ENCODE assay signal across 10 cellular contexts in genomic region chr11:102882389-102883024, GRCh38. TPM values are rescaled to one million over a fixed set of nuclear protein-coding genes. Genes with fewer than 3 reads are reported as not detected.
DNase-seq lines count a peak whose midpoint lies in the region; ATAC-seq and TF ChIP-seq lines count a peak whose summit lies in the region.
"Had no signal": no experiment of that assay in that cellular context is flagged by ENCODE, and none has a peak within 500 bp of the region (broad histone marks: within the 10 kb centered on the region; RNA-seq: fewer than 3 reads in every experiment).

No MANE protein-coding gene starts in this region.

- DNase-seq in HCEC 1CT (peak; percentile 25), NB4 (ENCODE audit: low read depth) (peak; percentile 58), osteoblast (ENCODE audit: insufficient read length, low spot score, missing footprints) (peak; percentile 69), omental fat pad (ENCODE audit: low spot score) (no peak), left ventricle myocardium superior (no peak), HuH-7 (ENCODE audit: low spot score) (no peak), islet precursor cell (no peak)
- DNase-seq: SJCRH30 had no signal

- TF ChIP-seq CTCF in NB4 (IDR thresholded peaks at IDR 0.05; ENCODE audit: low read depth, low read length) (no peak), osteoblast (IDR thresholded peaks at IDR 0.05; ENCODE audit: extremely low read depth, low read depth, low read length) (no peak), omental fat pad (IDR thresholded peaks at IDR 0.05) (no peak)

- no peaks in the 10 kb centered on the region for H3K27me3 ChIP-seq in osteoblast (ENCODE audit: insufficient read depth, low read length)
- H3K27me3 ChIP-seq: SJCRH30 had no signal

- no peaks in the 10 kb centered on the region for H4K20me1 ChIP-seq in osteoblast (ENCODE audit: insufficient read depth, low read length)

- peak overlapping the region; percentile 84 for H3K27ac ChIP-seq in osteoblast (ENCODE audit: low read depth, low read length)
- H3K27ac ChIP-seq: SJCRH30 had no signal

- H3K36me3 ChIP-seq in osteoblast (ENCODE audit: insufficient read depth, low read length), result no peaks in the 10 kb centered on the region
- H3K36me3 ChIP-seq: SJCRH30 had no signal

- peak; percentile 89 for ATAC-seq in GM18508 (IDR thresholded peaks at IDR 0.05; ENCODE audit: insufficient read depth, unreplicated experiment)
- no peak for ATAC-seq in omental fat pad (ENCODE audit: low FRiP score)
- no peak for ATAC-seq in left ventricle myocardium superior

- intact Hi-C loops in left ventricle myocardium superior (cut with micrococcal nuclease), result no loop called here

- H3K4me3 ChIP-seq in NB4 (ENCODE audit: low read depth, low read length) (no peak overlapping the region), osteoblast (ENCODE audit: insufficient read depth, low read length) (no peak overlapping the region)
- H3K4me3 ChIP-seq: SJCRH30 had no signal

- H3K9me3 ChIP-seq in osteoblast (ENCODE audit: low read depth, low read length), result no peaks in the 10 kb centered on the region
- H3K9me3 ChIP-seq: SJCRH30 had no signal

- H3K4me1 ChIP-seq in osteoblast (ENCODE audit: insufficient read depth, low read length), result peaks cover 22% of the 10 kb centered on the region
- H3K4me1 ChIP-seq: SJCRH30 had no signal

- no peak for TF ChIP-seq POLR2A in NB4 (IDR thresholded peaks at IDR 0.05; ENCODE audit: extremely low read depth, insufficient read length)

- no peaks in the 10 kb centered on the region for H3K79me2 ChIP-seq in osteoblast (ENCODE audit: insufficient read depth, low read length)

- H2AFZ ChIP-seq in osteoblast (ENCODE audit: low read length), result no peak overlapping the region

- peak overlapping the region; percentile 36 for H3K4me2 ChIP-seq in osteoblast (ENCODE audit: insufficient read depth, low read length)

RNA-seq across cellular contexts. Expression of gene MMP12, which starts 7.7 kb away (rescaled TPM):
- under 0.01 and 0.36 TPM in 2 replicates for total RNA-seq in osteoblast
- total RNA-seq in omental fat pad, result 10 to 100 TPM in 1 of 4 donors, not detected in 3; 18.0 TPM
- not detected for total RNA-seq in left ventricle myocardium superior
- total RNA-seq: neural crest cell, SJCRH30 had no signal

RNA-seq across cellular contexts. Expression of gene MMP3, which starts 39.1 kb away (rescaled TPM):
- total RNA-seq in osteoblast (1.8 and 5.1 TPM in 2 replicates), omental fat pad (not detected), left ventricle myocardium superior (not detected)
- total RNA-seq: neural crest cell had no signal

Comparison
In these comparisons a context has a peak if more than half of its experiments do, and no peak if none do; other contexts are left out.
1. DNase-seq: peak in HCEC 1CT (single experiment), NB4 (single experiment) and osteoblast (single experiment); none in omental fat pad (single experiment), left ventricle myocardium superior (single experiment), HuH-7 (single experiment) and islet precursor cell (single experiment).